In the genomic region with DNA sequence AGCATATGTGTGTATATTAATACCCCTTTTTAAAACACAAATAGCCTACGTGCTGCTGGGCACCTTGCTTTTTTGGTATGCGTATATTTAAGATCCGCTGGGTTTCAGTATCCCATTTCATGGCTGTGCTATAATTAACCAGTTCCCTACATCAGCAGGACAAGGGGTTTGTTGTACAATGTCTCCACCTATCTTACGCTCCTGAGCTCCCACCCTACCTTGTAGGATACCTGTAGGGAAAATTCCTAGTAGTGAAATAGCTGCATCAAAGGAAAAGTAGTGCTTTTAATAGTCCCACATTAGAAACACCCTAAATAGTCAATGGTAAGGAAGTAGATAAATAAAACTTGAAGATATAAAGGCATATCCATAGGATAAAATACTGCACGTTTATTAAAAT, we compare ENCODE assay signal across 10 cellular contexts. TPM values are rescaled to one million over a fixed set of nuclear protein-coding genes. Genes with fewer than 3 reads are reported as not detected.
A peak's percentile ranks its signal among the peaks of the same experiment; 100 is the strongest.
DNase-seq lines count a peak whose midpoint lies in the region; ATAC-seq and TF ChIP-seq lines count a peak whose summit lies in the region.
"Had no signal": no experiment of that assay in that cellular context is flagged by ENCODE, and none has a peak within 500 bp of the region (broad histone marks: within the 10 kb centered on the region; RNA-seq: fewer than 3 reads in every experiment).

No MANE protein-coding gene starts in this region.

- H3K9me3 Mint-ChIP-seq in activated T-helper 17 cell treated with anti-CD3 and anti-CD28 coated beads, Interleukin-2, amount 50 U/mL, for 72 hours = no peaks in the 10 kb centered on the region
- H3K9me3 Mint-ChIP-seq in nephron = no peaks in the 10 kb centered on the region

- in situ Hi-C loops in G401 (cut with HindIII; ENCODE audit: low sequenced_read_pairs) = no loop called here

- intact Hi-C loops in vagina (cut with DNase I) = no loop called here

- H3K27me3 Mint-ChIP-seq in activated T-helper 17 cell treated with anti-CD3 and anti-CD28 coated beads, Interleukin-2, amount 50 U/mL, for 72 hours = peaks cover 4% of the 10 kb centered on the region
- H3K27me3 Mint-ChIP-seq in nephron (ENCODE audit: low read depth) = peaks cover 14% of the 10 kb centered on the region

- no peaks in the 10 kb centered on the region for H3K9me3 ChIP-seq in vagina
- H3K9me3 ChIP-seq: body of pancreas had no signal

- H3K36me3 ChIP-seq in vagina = no peaks in the 10 kb centered on the region

- no peak for TF ChIP-seq POLR2A in vagina (IDR thresholded peaks at IDR 0.05)

- peaks cover 16% of the 10 kb centered on the region for H3K36me3 Mint-ChIP-seq in activated T-helper 17 cell treated with anti-CD3 and anti-CD28 coated beads, Interleukin-2, amount 50 U/mL, for 72 hours (ENCODE audit: low read depth)
- H3K36me3 Mint-ChIP-seq in nephron (ENCODE audit: low read depth) = peaks cover 15% of the 10 kb centered on the region

- H3K4me1 ChIP-seq in vagina = peaks cover 22% of the 10 kb centered on the region

- H3K4me1 Mint-ChIP-seq in activated T-helper 17 cell treated with anti-CD3 and anti-CD28 coated beads, Interleukin-2, amount 50 U/mL, for 72 hours = peaks cover 7% of the 10 kb centered on the region
- H3K4me1 Mint-ChIP-seq in nephron = peaks cover 24% of the 10 kb centered on the region

- peak; percentile 90 for DNase-seq in G401 (ENCODE audit: low spot score)
- peak; percentile 80 for DNase-seq in NCI-H146 (lab: John Stamatoyannopoulos, UW)
- no peak for DNase-seq in vagina (ENCODE audit: extremely low spot score in 2 of 2)
- DNase-seq: kidney glomerular epithelial cell had no signal

- no peak overlapping the region for H3K27ac ChIP-seq in vagina

- no peak overlapping the region for H3K4me3 ChIP-seq in vagina

- ATAC-seq in activated T-helper 17 cell treated with anti-CD3 and anti-CD28 coated beads, Interleukin-2, amount 50 U/mL, for 72 hours (replicated peaks) = no peak
- ATAC-seq in HG02759 (IDR thresholded peaks at IDR 0.05; ENCODE audit: unreplicated experiment) (no peak), GM19395 (IDR thresholded peaks at IDR 0.05; ENCODE audit: unreplicated experiment) (no peak), GM18519 (IDR thresholded peaks at IDR 0.05; ENCODE audit: low FRiP score, unreplicated experiment) (no peak)

- peak overlapping the region; percentile 62 for H3K27ac Mint-ChIP-seq in activated T-helper 17 cell treated with anti-CD3 and anti-CD28 coated beads, Interleukin-2, amount 50 U/mL, for 72 hours
- peak overlapping the region in 1 of 3 experiments; percentile 3 for H3K27ac Mint-ChIP-seq in nephron

- TF ChIP-seq CTCF in nephron (IDR thresholded peaks at IDR 0.05; ENCODE audit: unreplicated experiment in 3 of 3) (no peak), vagina (IDR thresholded peaks at IDR 0.05) (no peak)

- no peaks in the 10 kb centered on the region for H3K27me3 ChIP-seq in vagina
- H3K27me3 ChIP-seq: body of pancreas had no signal

- H3K4me3 Mint-ChIP-seq in activated T-helper 17 cell treated with anti-CD3 and anti-CD28 coated beads, Interleukin-2, amount 50 U/mL, for 72 hours = peak overlapping the region; percentile 84
- H3K4me3 Mint-ChIP-seq in nephron = peak overlapping the region; percentile 80 to 89 (median 83)

RNA-seq across cellular contexts. Expression of a gene that starts 1.4 kb away (rescaled TPM):
- 2.4 and 3.2 TPM in 2 replicates for total RNA-seq in G401 (2014; rRNA removed; shearing (Covaris generic))
- 1 to 10 TPM; 1.4 to 2.0 TPM for total RNA-seq in activated T-helper 17 cell treated with anti-CD3 and anti-CD28 coated beads, Interleukin-2, amount 50 U/mL, for 72 hours
- total RNA-seq in vagina = not detected

Comparison
In these comparisons a context has a peak if more than half of its experiments do, and no peak if none do; other contexts are left out.
1. DNase-seq: peak in G401 (single experiment) and NCI-H146 (single experiment); none in vagina (0 of 2).